In genomic region chr4:173746424-173746823, GRCh38 we compare ENCODE assay signal across 17 cellular contexts.
"Had no signal": no experiment of that assay in that cellular context is flagged by ENCODE, and none has a peak within 500 bp of the region (broad histone marks: within the 10 kb centered on the region; RNA-seq: fewer than 3 reads in every experiment).

No MANE protein-coding gene starts in this region.

- ATAC-seq: activated CD8-positive, alpha-beta T cell treated with anti-CD3 and anti-CD28 coated beads, Interleukin-2, amount 10 ng/mL, durations not matched to agents 7 days and 5 days; body of pancreas had no signal

- H3K4me1 ChIP-seq: body of pancreas, colonic mucosa, thyroid gland had no signal

- H3K27me3 Mint-ChIP-seq: activated CD4-positive, alpha-beta T cell treated with anti-CD3 and anti-CD28 coated beads, Interleukin-2, amount 10 ng/mL, durations not matched to agents 7 days and 5 days; activated T-cell treated with anti-CD3 and anti-CD28 coated beads, Interleukin-2, amount 50 U/mL, for 24 hours; central memory CD8-positive, alpha-beta T cell had no signal

- H3K4me3 ChIP-seq: body of pancreas, colonic mucosa, thyroid gland had no signal

- DNase-seq: activated CD4-positive, alpha-beta T cell treated with anti-CD3 and anti-CD28 coated beads, Interleukin-2, amount 10 ng/mL, durations not matched to agents 7 days and 5 days; activated CD8-positive, alpha-beta T cell treated with anti-CD3 and anti-CD28 coated beads, Interleukin-2, amount 10 ng/mL, durations not matched to agents 7 days and 5 days; activated naive CD4-positive, alpha-beta T cell treated with anti-CD3 and anti-CD28 coated beads for 36 hours; activated T-cell treated with anti-CD3 and anti-CD28 coated beads, Interleukin-2, amount 50 U/mL, for 24 hours; body of pancreas; colonic mucosa; endodermal cell; foreskin melanocyte; glutamatergic neuron; mammary epithelial cell; nephron progenitor cell; nucleus accumbens; stimulated activated CD4-positive, alpha-beta T cell treated with anti-CD3 and anti-CD28 coated beads, Interleukin-2, amount 100 ng/mL, for 24 hours; stimulated activated naive CD4-positive, alpha-beta T cell treated with Interleukin-2 at 50 U/mL for 16 hours; thyroid gland had no signal

- H3K27me3 ChIP-seq: body of pancreas, colonic mucosa, thyroid gland had no signal

- H3K27ac Mint-ChIP-seq: activated CD4-positive, alpha-beta T cell treated with anti-CD3 and anti-CD28 coated beads, Interleukin-2, amount 10 ng/mL, durations not matched to agents 7 days and 5 days; activated CD8-positive, alpha-beta T cell treated with anti-CD3 and anti-CD28 coated beads, Interleukin-2, amount 10 ng/mL, durations not matched to agents 7 days and 5 days; activated naive CD4-positive, alpha-beta T cell treated with anti-CD3 and anti-CD28 coated beads for 36 hours; activated T-cell treated with anti-CD3 and anti-CD28 coated beads, Interleukin-2, amount 50 U/mL, for 24 hours; activated T-helper 2 cell treated with anti-CD3 and anti-CD28 coated beads, Interferon-gamma antibody, Interleukin-2, Interleukin-4, amounts not matched to agents 10 μg/mL and 5 μg/mL and 100 μg/mL, durations not matched to agents 14 hours and 24 hours and 36 hours; endodermal cell; nephron progenitor cell had no signal

- H3K36me3 ChIP-seq: colonic mucosa, thyroid gland had no signal

- H3K9me3 Mint-ChIP-seq: activated CD4-positive, alpha-beta T cell treated with anti-CD3 and anti-CD28 coated beads, Interleukin-2, amount 10 ng/mL, durations not matched to agents 7 days and 5 days; activated naive CD4-positive, alpha-beta T cell treated with anti-CD3 and anti-CD28 coated beads for 36 hours; activated T-cell treated with anti-CD3 and anti-CD28 coated beads, Interleukin-2, amount 50 U/mL, for 24 hours; activated T-helper 2 cell treated with anti-CD3 and anti-CD28 coated beads, Interferon-gamma antibody, Interleukin-2, Interleukin-4, amounts not matched to agents 10 μg/mL and 5 μg/mL and 100 μg/mL, durations not matched to agents 14 hours and 24 hours and 36 hours; central memory CD8-positive, alpha-beta T cell; endodermal cell; nephron progenitor cell had no signal

- H3K9me3 ChIP-seq: body of pancreas, colonic mucosa, thyroid gland had no signal

- H3K4me1 Mint-ChIP-seq: activated CD4-positive, alpha-beta T cell treated with anti-CD3 and anti-CD28 coated beads, Interleukin-2, amount 10 ng/mL, durations not matched to agents 7 days and 5 days; central memory CD8-positive, alpha-beta T cell; endodermal cell; nephron progenitor cell had no signal

- H3K27ac ChIP-seq: body of pancreas, colonic mucosa, thyroid gland had no signal

- H3K4me3 Mint-ChIP-seq: activated CD4-positive, alpha-beta T cell treated with anti-CD3 and anti-CD28 coated beads, Interleukin-2, amount 10 ng/mL, durations not matched to agents 7 days and 5 days; activated CD8-positive, alpha-beta T cell treated with anti-CD3 and anti-CD28 coated beads, Interleukin-2, amount 10 ng/mL, durations not matched to agents 7 days and 5 days; activated naive CD4-positive, alpha-beta T cell treated with anti-CD3 and anti-CD28 coated beads for 36 hours; activated T-cell treated with anti-CD3 and anti-CD28 coated beads, Interleukin-2, amount 50 U/mL, for 24 hours; central memory CD8-positive, alpha-beta T cell; endodermal cell; nephron progenitor cell had no signal
